Comparison of ENCODE assay signal across 19 cellular contexts in genomic region chr18:64936671-64937070, GRCh38.
"Had no signal": no experiment of that assay in that cellular context is flagged by ENCODE, and none has a peak within 500 bp of the region (broad histone marks: within the 10 kb centered on the region; RNA-seq: fewer than 3 reads in every experiment).

No MANE protein-coding gene starts in this region.

- DNase-seq: hypothalamus; immature natural killer cell; kidney; left colon; left lung; mesendoderm; naive B cell; natural killer cell; nephron progenitor cell; ovary; right lobe of liver; stimulated activated CD4-positive, alpha-beta T cell treated with anti-CD3 and anti-CD28 coated beads, Interleukin-1b, Interleukin-23, amount 100 ng/mL, for 48 hours; stimulated activated CD4-positive, alpha-beta T cell treated with anti-CD3 and anti-CD28 coated beads, Interleukin-2, amount 100 ng/mL, for 48 hours; stimulated activated CD4-positive, alpha-beta T cell treated with anti-CD3 and anti-CD28 coated beads, Interleukin-4, amount 100 ng/mL, for 4 hours; stimulated activated CD8-positive, alpha-beta memory T cell treated with anti-CD3 and anti-CD28 coated beads, Interleukin-4, amount 100 ng/mL, for 48 hours; stimulated activated naive CD4-positive, alpha-beta T cell treated with Interleukin-2 at 50 U/mL for 16 hours; stimulated activated naive CD8-positive, alpha-beta T cell treated with anti-CD3 and anti-CD28 coated beads, Interleukin-15, amount 100 ng/mL, for 72 hours; substantia nigra; uterus had no signal
